19 cellular contexts compared by ENCODE assay signal in the genomic region with DNA sequence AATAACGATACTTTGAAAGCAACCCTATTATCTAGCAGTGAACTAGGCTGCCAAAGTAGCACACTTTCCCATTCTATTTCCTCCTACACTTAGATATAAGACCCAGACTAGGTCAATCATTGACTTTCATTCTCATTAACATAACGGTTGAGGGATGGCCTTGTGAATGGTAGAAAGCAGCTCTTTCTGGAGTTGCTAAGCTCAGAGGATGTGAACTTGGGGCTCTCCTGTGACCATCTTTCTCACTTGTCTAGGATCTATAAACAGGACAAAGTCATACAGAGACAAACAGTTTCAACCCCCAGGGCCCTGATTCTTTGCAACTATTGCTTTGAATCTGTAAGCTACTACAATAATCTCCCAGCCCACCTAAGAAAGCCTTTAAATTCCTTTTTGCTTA.
A peak's percentile ranks its signal among the peaks of the same experiment; 100 is the strongest.
DNase-seq lines count a peak whose midpoint lies in the region; ATAC-seq and TF ChIP-seq lines count a peak whose summit lies in the region.
"Had no signal": no experiment of that assay in that cellular context is flagged by ENCODE, and none has a peak within 500 bp of the region (broad histone marks: within the 10 kb centered on the region; RNA-seq: fewer than 3 reads in every experiment).

No MANE protein-coding gene starts in this region.

- TF ChIP-seq CTCF in GM10248 (IDR thresholded peaks at IDR 0.05; ENCODE audit: control extremely low read depth, extremely low read depth, low read depth, missing control alignments), result no peak

- peak; percentile 50 for ATAC-seq in GM19035 (IDR thresholded peaks at IDR 0.05; ENCODE audit: unreplicated experiment)
- ATAC-seq in HG02588 (IDR thresholded peaks at IDR 0.05; ENCODE audit: unreplicated experiment), result peak; percentile 52
- ATAC-seq in HG03460 (IDR thresholded peaks at IDR 0.05; ENCODE audit: unreplicated experiment), result peak; percentile 77
- ATAC-seq: HepG2 had no signal

- POLR2A ChIA-PET in GM10248 (lab: Yijun Ruan, JAX), result interaction anchor here (0.7 to 2.2 kb wide), 3 partner anchors 13 to 17 kb away, joined by 3 to 19 read pairs (median 9); a partner anchor contains a TSS

- peak; percentile 42 for DNase-seq in GM10248 (ENCODE audit: extremely low spot score)
- no peak for DNase-seq in activated CD8-positive, alpha-beta memory T cell treated with anti-CD3 and anti-CD28 coated beads for 24 hours
- DNase-seq in COR-L47 (lab: John Stamatoyannopoulos, UW), result no peak
- no peak for DNase-seq in activated naive CD4-positive, alpha-beta T cell (lab: John Stamatoyannopoulos, UW)
- DNase-seq in COLO829 (ENCODE audit: low spot score), result no peak
- DNase-seq: ACHN; activated naive CD8-positive, alpha-beta T cell treated with anti-CD3 and anti-CD28 coated beads, Interleukin-2, amount 10 ng/mL, durations not matched to agents 7 days and 5 days; head of caudate nucleus; kidney; NCI-H1105; NCI-H226; posterior cingulate gyrus; SK-N-SH; stimulated activated CD4-positive, alpha-beta T cell treated with anti-CD3 and anti-CD28 coated beads, Interleukin-15, amount 100 ng/mL, for 24 hours; WERI-Rb-1 had no signal

- CTCF ChIA-PET in GM10248 (lab: Yijun Ruan, JAX), result interaction anchor here (0.9 to 1.8 kb wide), 5 partner anchors 12 to 78 kb away, joined by 3 to 14 read pairs (median 3); a partner anchor contains a TSS
